ENCODE assay signal across 1 cellular context in genomic region chr10:48605786-48606529, GRCh38.
TF ChIP-seq lines count a peak whose summit lies in the region.

No MANE protein-coding gene starts in this region.

TF ChIP-seq in endothelial cell of umbilical vein, 7 proteins besides CTCF, POLR2A, EP300 and RAD21 (continued from another document):
- TF ChIP-seq JUN (IDR thresholded peaks at IDR 0.05; ENCODE audit: borderline replicate concordance, insufficient read depth, insufficient read length, low read depth) (no peak), GATA2 (IDR thresholded peaks at IDR 0.05; ENCODE audit: insufficient read depth, insufficient read length, low read depth, low read length) (no peak), FOS (IDR thresholded peaks at IDR 0.05; ENCODE audit: borderline replicate concordance, insufficient read depth, low read length) (no peak), EZH2 (IDR thresholded peaks at IDR 0.05; ENCODE audit: borderline replicate concordance, low read depth, low read length, severe bottlenecking) (no peak), MAX (IDR thresholded peaks at IDR 0.05; ENCODE audit: insufficient read depth, insufficient read length) (no peak)
